ENCODE assay signal across 8 cellular contexts in the genomic region with DNA sequence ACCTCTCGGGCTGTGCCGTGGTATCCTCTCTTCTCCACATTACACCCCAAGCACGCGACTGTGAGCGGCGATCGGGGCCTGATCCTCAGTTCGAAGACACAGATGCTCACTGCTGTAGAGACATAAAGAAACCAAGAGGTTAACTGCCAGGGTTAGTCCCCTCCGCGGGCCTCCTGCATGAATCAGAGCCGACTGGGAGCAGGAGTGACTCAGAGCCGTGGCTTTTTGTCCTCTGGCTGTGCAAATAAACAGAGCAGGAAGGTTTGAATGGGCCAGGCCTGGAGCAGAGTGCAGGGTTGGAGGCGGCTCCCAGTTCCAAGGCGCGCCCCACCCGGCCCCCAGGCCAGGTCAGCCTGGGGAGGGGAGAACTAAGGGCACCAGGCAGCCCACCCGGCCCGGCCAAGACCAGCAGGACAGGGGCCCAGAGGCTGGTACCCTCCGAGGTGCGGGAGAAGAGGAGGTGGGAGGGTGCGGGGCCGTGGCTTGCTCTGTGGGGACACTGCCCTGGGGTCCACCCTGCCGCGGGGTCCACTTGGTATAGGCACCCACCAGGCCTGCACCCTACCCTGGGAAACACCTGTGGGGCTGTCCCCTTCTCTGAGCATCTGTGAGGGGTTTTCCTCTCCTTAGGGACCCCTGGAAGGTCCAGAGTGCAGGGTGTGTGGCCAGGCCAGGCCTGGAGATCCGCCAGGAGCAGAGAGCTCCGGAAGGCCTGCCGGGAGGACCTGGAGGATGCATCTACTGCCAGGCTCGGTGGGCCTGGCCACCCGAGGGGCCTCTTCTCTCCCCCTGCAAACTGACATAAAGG. TPM values are rescaled to one million over a fixed set of nuclear protein-coding genes. Genes with fewer than 3 reads are reported as not detected.
DNase-seq lines count a peak whose midpoint lies in the region; ATAC-seq and TF ChIP-seq lines count a peak whose summit lies in the region.

No MANE protein-coding gene starts in this region.

- ATAC-seq in GM19351 (IDR thresholded peaks at IDR 0.05; ENCODE audit: unreplicated experiment) = no peak

- peaks cover 0 to 5% (median 0%) of the 10 kb centered on the region in 5 experiments for H3K9me3 Mint-ChIP-seq in brain

- peak overlapping the region in 3 of 5 experiments; percentile 3 to 75 (median 39) for H3K4me3 Mint-ChIP-seq in brain

- H3K36me3 Mint-ChIP-seq in brain = no peaks in the 10 kb centered on the region

- peaks cover 31% of the 10 kb centered on the region for H3K4me1 Mint-ChIP-seq in brain

- H3K27ac Mint-ChIP-seq in brain = peak overlapping the region in 3 of 5 experiments; percentile 80 to 93 (median 89)

- peak; percentile 100 for DNase-seq in ELR (ENCODE audit: low read depth)
- peak; percentile 98 for DNase-seq in NCI-H226
- peak; percentile 95 for DNase-seq in kidney tubule cell (ENCODE audit: low spot score)
- DNase-seq in stimulated activated CD4-positive, alpha-beta T cell treated with anti-CD3 and anti-CD28 coated beads, Interleukin-2, amount 100 ng/mL, for 24 hours = peak; percentile 39 to 60
- DNase-seq in HUDEP-2 (lab: John Stamatoyannopoulos, UW; ENCODE audit: unreplicated experiment in 76 of 76) = no peak
- DNase-seq in NCI-H187 treated with DMSO at 0.1 percent for 48 hours (lab: John Stamatoyannopoulos, UW) = no peak

- TF ChIP-seq CTCF in brain (conservative IDR thresholded peaks at IDR 0.05) = no peak

- H3K27me3 Mint-ChIP-seq in brain = peaks cover 3% of the 10 kb centered on the region

RNA-seq across cellular contexts. Expression of gene TWIST2, which starts 16.5 kb away (rescaled TPM):
- not detected for polyA plus RNA-seq in brain (ENCODE audit: insufficient read depth, low read depth, low replicate concordance)

Comparison
In these comparisons a context has a peak if more than half of its experiments do, and no peak if none do; other contexts are left out.
1. DNase-seq: peak in ELR (single experiment), NCI-H226 (single experiment), kidney tubule cell (single experiment) and stimulated activated CD4-positive, alpha-beta T cell treated with anti-CD3 and anti-CD28 coated beads, Interleukin-2, amount 100 ng/mL, for 24 hours (2 of 2); none in HUDEP-2 (0 of 76) and NCI-H187 treated with DMSO at 0.1 percent for 48 hours (single experiment).